ENCODE assay signal across 1 cellular context in genomic region chr17:76867578-76868175, GRCh38.
TF ChIP-seq lines count a peak whose summit lies in the region.

No MANE protein-coding gene starts in this region.

TF ChIP-seq in HEK293, 187 proteins besides CTCF, POLR2A, EP300 and RAD21 (continued from another document):
- TF ChIP-seq ZNF518A (tag by site-specific recombination; conservative IDR thresholded peaks at IDR 0.05; ENCODE audit: low read depth) (no peak), ZBTB1 (tag by site-specific recombination; IDR thresholded peaks at IDR 0.05) (no peak), ZNF776 (tag by site-specific recombination; IDR thresholded peaks at IDR 0.05; ENCODE audit: borderline replicate concordance) (no peak), ZNF639 (tag by site-specific recombination; IDR thresholded peaks at IDR 0.05) (no peak)
